20 cellular contexts compared by ENCODE assay signal in genomic region chr3:127254001-127254400, GRCh38. TPM values are rescaled to one million over a fixed set of nuclear protein-coding genes. Genes with fewer than 3 reads are reported as not detected.
DNase-seq lines count a peak whose midpoint lies in the region; ATAC-seq and TF ChIP-seq lines count a peak whose summit lies in the region.
"Had no signal": no experiment of that assay in that cellular context is flagged by ENCODE, and none has a peak within 500 bp of the region (broad histone marks: within the 10 kb centered on the region; RNA-seq: fewer than 3 reads in every experiment).

No MANE protein-coding gene starts in this region.

- H3K9me2 ChIP-seq in neural cell (ENCODE audit: insufficient read depth, low read length), result no peaks in the 10 kb centered on the region

- no peaks in the 10 kb centered on the region for H3K36me3 ChIP-seq in IMR-90 (ENCODE audit: control insufficient read depth, insufficient read depth, low read length)
- H3K36me3 ChIP-seq in ectodermal cell (ENCODE audit: control insufficient read depth, insufficient read depth, low read length), result no peaks in the 10 kb centered on the region
- H3K36me3 ChIP-seq in neural cell (ENCODE audit: insufficient read depth, low read length), result no peaks in the 10 kb centered on the region
- no peaks in the 10 kb centered on the region for H3K36me3 ChIP-seq in upper lobe of right lung
- no peaks in the 10 kb centered on the region for H3K36me3 ChIP-seq in vagina
- H3K36me3 ChIP-seq: BLaER1, SJSA1 had no signal

- H3K18ac ChIP-seq in IMR-90 (ENCODE audit: low read depth, low read length), result no peak overlapping the region

- H3K27ac ChIP-seq in IMR-90 (ENCODE audit: insufficient read depth, low read length) (no peak overlapping the region), ectodermal cell (ENCODE audit: insufficient read depth, low read depth, low read length, poor library complexity, severe bottlenecking) (peak overlapping the region; percentile 3), neural cell (ENCODE audit: low read length) (peak overlapping the region; percentile 52), upper lobe of right lung (no peak overlapping the region), vagina (no peak overlapping the region)
- H3K27ac ChIP-seq: BLaER1, PC-9, SJSA1 had no signal

- no peaks in the 10 kb centered on the region for H3K9me1 ChIP-seq in IMR-90 (ENCODE audit: insufficient read depth, low read length)

- H3K14ac ChIP-seq in IMR-90 (replicated peaks; ENCODE audit: low read depth, low read length), result no peak overlapping the region

- no peak overlapping the region for H4K8ac ChIP-seq in IMR-90 (ENCODE audit: low read depth in 2 of 2, low read length in 2 of 2)

- H3K4me2 ChIP-seq in IMR-90 (ENCODE audit: low read depth, low read length), result no peak overlapping the region
- no peak overlapping the region for H3K4me2 ChIP-seq in neural cell (ENCODE audit: low read length)
- H3K4me2 ChIP-seq: BLaER1, PC-9 had no signal

- no peaks in the 10 kb centered on the region for H3K79me2 ChIP-seq in neural cell (replicated peaks; ENCODE audit: insufficient read depth, low read length)

- CTCF ChIA-PET in IMR-90 (lab: Yijun Ruan, JAX), result no interaction called here

- H2BK5ac ChIP-seq in IMR-90 (ENCODE audit: low read depth, low read length, poor library complexity, severe bottlenecking), result no peak overlapping the region

- H3K9ac ChIP-seq in IMR-90 (ENCODE audit: low read depth, low read length) (no peak overlapping the region), neural cell (ENCODE audit: low read length) (peak overlapping the region; percentile 53)
- H3K9ac ChIP-seq: BLaER1 had no signal

- TF ChIP-seq RAD21 in IMR-90 (IDR thresholded peaks at IDR 0.05; ENCODE audit: low read length) (no peak), neural cell (conservative IDR thresholded peaks at IDR 0.05) (peak; percentile 17)

- DNase-seq in IMR-90 (no peak), NCI-H69 (lab: John Stamatoyannopoulos, UW) (peak; percentile 49), upper lobe of right lung (no peak), vagina (ENCODE audit: extremely low spot score in 2 of 2) (no peak)
- DNase-seq: CD4-positive, CD25-positive, alpha-beta regulatory T cell; HCEC 1CT; NCI-H1048; NCI-H1436; NCI-H2107; NCI-H446 treated with DMSO at 0.1 percent for 48 hours; PC-9; Right ventricle myocardium superior had no signal

- TF ChIP-seq EP300 in neural cell (conservative IDR thresholded peaks at IDR 0.05; ENCODE audit: poor library complexity, severe bottlenecking), result peak; percentile 38

- POLR2A ChIA-PET in IMR-90 (lab: Charles Lee; ENCODE audit: unreplicated experiment), result no interaction called here

- H3K27me3 ChIP-seq in IMR-90 (ENCODE audit: control insufficient read depth, insufficient read depth, low read length) (peaks cover 6% of the 10 kb centered on the region), ectodermal cell (ENCODE audit: control insufficient read depth, insufficient read depth, low read length, poor library complexity, severe bottlenecking) (no peaks in the 10 kb centered on the region), neural cell (ENCODE audit: insufficient read depth, low read depth, low read length) (no peaks in the 10 kb centered on the region), upper lobe of right lung (no peaks in the 10 kb centered on the region), vagina (no peaks in the 10 kb centered on the region)
- H3K27me3 ChIP-seq: BLaER1, SJSA1 had no signal

- H2AK5ac ChIP-seq in IMR-90 (ENCODE audit: low read depth, low read length), result no peak overlapping the region

- H4K91ac ChIP-seq in IMR-90 (ENCODE audit: insufficient read depth, low read depth, low read length), result no peak overlapping the region

- H3K56ac ChIP-seq in IMR-90 (ENCODE audit: extremely low read depth, insufficient read depth, low read length), result no peak overlapping the region

- peaks cover 1% of the 10 kb centered on the region; the same call in 1 of the 2 replicates for H3K9me3 ChIP-seq in IMR-90 (ENCODE audit: control insufficient read depth, insufficient read depth, low read length)
- peaks cover 5% of the 10 kb centered on the region for H3K9me3 ChIP-seq in ectodermal cell (ENCODE audit: control insufficient read depth, low read length)
- no peaks in the 10 kb centered on the region for H3K9me3 ChIP-seq in neural cell (ENCODE audit: low read length)
- H3K9me3 ChIP-seq in upper lobe of right lung, result no peaks in the 10 kb centered on the region
- no peaks in the 10 kb centered on the region for H3K9me3 ChIP-seq in vagina
- H3K9me3 ChIP-seq: SJSA1 had no signal

- intact Hi-C loops in IMR-90 (cut with micrococcal nuclease), result no loop called here
- intact Hi-C loops in upper lobe of right lung (cut with DNase I), result no loop called here
- intact Hi-C loops in vagina (cut with DNase I), result no loop called here

- no peaks in the 10 kb centered on the region for H3K4me1 ChIP-seq in IMR-90 (ENCODE audit: control insufficient read depth, insufficient read depth, low read length)
- no peaks in the 10 kb centered on the region for H3K4me1 ChIP-seq in ectodermal cell (ENCODE audit: control insufficient read depth, insufficient read depth, low read length)
- no peaks in the 10 kb centered on the region for H3K4me1 ChIP-seq in upper lobe of right lung
- no peaks in the 10 kb centered on the region for H3K4me1 ChIP-seq in vagina
- H3K4me1 ChIP-seq: BLaER1, SJSA1 had no signal

- BruUV-seq in IMR-90 (replicated peaks; lab: Mats Ljungman, UMichigan), result no TSS peak

- no peaks in the 10 kb centered on the region for H3K79me1 ChIP-seq in IMR-90 (ENCODE audit: low read depth in 1 of 2, low read length in 2 of 2)

- H2AFZ ChIP-seq in IMR-90 (replicated peaks; ENCODE audit: low read length, poor library complexity), result peak overlapping the region; percentile 49
- H2AFZ ChIP-seq in neural cell (ENCODE audit: low read depth, low read length), result peak overlapping the region; percentile 29
- H2AFZ ChIP-seq: PC-9 had no signal

- H2BK120ac ChIP-seq in IMR-90 (ENCODE audit: low read depth, low read length), result no peak overlapping the region

- ATAC-seq in IMR-90 (ENCODE audit: low read depth), result no peak
- ATAC-seq in HG02981 (IDR thresholded peaks at IDR 0.05; ENCODE audit: unreplicated experiment), result no peak
- no peak for ATAC-seq in upper lobe of right lung
- ATAC-seq in GM18873 (IDR thresholded peaks at IDR 0.05; ENCODE audit: low FRiP score, unreplicated experiment), result no peak

- in situ Hi-C loops in IMR-90 (cut with MboI; ENCODE audit: low sequenced_read_pairs), result no loop called here

- H2AK9ac ChIP-seq in IMR-90 (replicated peaks; ENCODE audit: low read depth, low read length, poor library complexity), result no peak overlapping the region

- H3K23ac ChIP-seq in IMR-90 (ENCODE audit: low read depth, low read length), result no peak overlapping the region

- no peak overlapping the region for H2BK15ac ChIP-seq in IMR-90 (ENCODE audit: low read depth, low read length)

- no peaks in the 10 kb centered on the region for H3F3A ChIP-seq in neural cell (ENCODE audit: insufficient read depth, low read length, poor library complexity, severe bottlenecking)

- no peak overlapping the region for H4K5ac ChIP-seq in IMR-90 (ENCODE audit: low read depth, low read length)

- H2BK20ac ChIP-seq in IMR-90 (ENCODE audit: low read depth, low read length), result no peak overlapping the region

- TF ChIP-seq POLR2A in IMR-90 (IDR thresholded peaks at IDR 0.05; ENCODE audit: low read depth, low read length), result no peak
- no peak for TF ChIP-seq POLR2A in vagina (IDR thresholded peaks at IDR 0.05)

- H4K20me1 ChIP-seq in IMR-90 (ENCODE audit: insufficient read depth, low read length) (no peaks in the 10 kb centered on the region), neural cell (ENCODE audit: insufficient read depth) (no peaks in the 10 kb centered on the region)
- H4K20me1 ChIP-seq: BLaER1 had no signal

- H3K4ac ChIP-seq in IMR-90 (ENCODE audit: low read depth, low read length), result no peak overlapping the region

- dilution Hi-C loops in IMR-90 (cut with HindIII; ENCODE audit: low sequenced_read_pairs, unreplicated experiment), result no loop called here

- H3K4me3 ChIP-seq in IMR-90 (ENCODE audit: insufficient read depth, low read depth, low read length) (no peak overlapping the region), ectodermal cell (ENCODE audit: insufficient read depth, low read depth, low read length) (no peak overlapping the region), neural cell (ENCODE audit: low read length) (no peak overlapping the region), upper lobe of right lung (no peak overlapping the region), vagina (no peak overlapping the region)
- H3K4me3 ChIP-seq: BLaER1, PC-9, SJSA1 had no signal

- no CpG with 5 or more reads among the region's 6 CpGs for WGBS in IMR-90 (ENCODE audit: extremely low coverage in 2 of 2, insufficient read length in 1 of 2), 2 experiments
- WGBS in ectodermal cell, 2 experiments, result 61 to 63% methylated on average over 6 of the region's 6 CpGs

- TF ChIP-seq CTCF in IMR-90 (conservative IDR thresholded peaks at IDR 0.05; ENCODE audit: low read depth, low read length), result no peak
- no peak for TF ChIP-seq CTCF in neural cell (IDR thresholded peaks at IDR 0.05; ENCODE audit: poor library complexity, severe bottlenecking)
- no peak for TF ChIP-seq CTCF in upper lobe of right lung (IDR thresholded peaks at IDR 0.05)
- no peak for TF ChIP-seq CTCF in vagina (IDR thresholded peaks at IDR 0.05)

TF ChIP-seq in IMR-90, 13 proteins besides CTCF, POLR2A, EP300 and RAD21 (continues in another document):
- TF ChIP-seq CEBPB (IDR thresholded peaks at IDR 0.05; ENCODE audit: low read depth, low read length), result no peak
- TF ChIP-seq MXI1 (IDR thresholded peaks at IDR 0.05; ENCODE audit: borderline replicate concordance, low read depth, low read length), result no peak
- no peak for TF ChIP-seq FOS (IDR thresholded peaks at IDR 0.05; ENCODE audit: low read depth, low read length)
- no peak for TF ChIP-seq MAZ (IDR thresholded peaks at IDR 0.05; ENCODE audit: borderline replicate concordance, low read depth, low read length)

TF ChIP-seq in neural cell, 6 proteins besides CTCF, POLR2A, EP300 and RAD21:
- TF ChIP-seq POLR2AphosphoS5 (IDR thresholded peaks at IDR 0.05) (peak; percentile 52), TAF1 (IDR thresholded peaks at IDR 0.05; ENCODE audit: low read depth) (no peak)

RNA-seq across cellular contexts. Expression of gene PRR20G, which starts 33.8 kb away (rescaled TPM):
- total RNA-seq in IMR-90 (2012; rRNA removed) (not detected in 2 replicates), upper lobe of right lung (not detected), vagina (not detected)
- polyA plus RNA-seq in IMR-90 (2012; rRNA removed) (not detected in 2 replicates), neural cell (not detected in 2 replicates)
- polyA plus RNA-seq in IMR-90 (2012; cell fraction: cytosol; rRNA removed), result not detected in 2 replicates
- not detected in 2 replicates for polyA plus RNA-seq in IMR-90 (2012; cell fraction: nucleus; rRNA removed; ENCODE audit: low replicate concordance)
- not detected for polyA plus RNA-seq in ectodermal cell (2013, experiment 1 of 4)
- polyA plus RNA-seq in ectodermal cell (2013, experiment 2 of 4), result not detected
- not detected for polyA plus RNA-seq in ectodermal cell (2013, experiment 3 of 4)
- not detected for polyA plus RNA-seq in ectodermal cell (2013, experiment 4 of 4)
- not detected in 2 replicates for polyA minus RNA-seq in neural cell
- total RNA-seq: CD4-positive, CD25-positive, alpha-beta regulatory T cell; H1; PC-9; Right ventricle myocardium superior; SJSA1 had no signal
- polyA plus RNA-seq: AG04450; CD4-positive, CD25-positive, alpha-beta regulatory T cell had no signal

Comparison
In these comparisons a context has a peak if more than half of its experiments do, and no peak if none do; other contexts are left out.
1. H3K27ac ChIP-seq: peak in ectodermal cell (single experiment) and neural cell (single experiment); none in IMR-90 (single experiment), upper lobe of right lung (single experiment) and vagina (single experiment).